In the genomic region with DNA sequence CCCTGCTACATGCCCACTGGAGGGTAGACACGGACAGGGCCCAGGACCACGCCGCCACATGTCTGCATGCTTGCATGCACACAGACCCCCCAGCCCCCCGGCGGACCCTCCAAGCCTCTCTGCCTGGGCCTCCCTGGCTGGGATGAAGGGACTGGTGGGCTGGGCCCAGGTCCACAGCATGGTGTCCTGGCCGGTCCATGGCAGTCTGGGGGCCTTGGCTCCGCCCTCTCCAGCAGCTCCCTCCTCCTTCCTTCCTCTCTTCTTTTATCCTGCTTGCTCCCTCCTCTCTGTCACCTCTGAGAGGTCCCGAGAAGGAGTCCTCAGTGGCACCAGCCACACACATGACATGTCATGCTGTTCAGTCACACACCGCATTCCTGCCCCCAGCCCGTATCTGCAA, we compare ENCODE assay signal across 22 cellular contexts.
"Had no signal": no experiment of that assay in that cellular context is flagged by ENCODE, and none has a peak within 500 bp of the region (broad histone marks: within the 10 kb centered on the region; RNA-seq: fewer than 3 reads in every experiment).

No MANE protein-coding gene starts in this region.

- H3K27me3 Mint-ChIP-seq: effector memory CD8-positive, alpha-beta T cell; type B pancreatic cell had no signal

- H3K36me3 ChIP-seq: esophagus squamous epithelium, gastroesophageal sphincter, spleen, stomach, thyroid gland had no signal

- H3K4me1 ChIP-seq: gastroesophageal sphincter, stomach, thyroid gland had no signal

- H3K36me3 Mint-ChIP-seq: immature natural killer cell; naive B cell; stimulated activated memory B cell treated with anti-CD40 and anti-IgM and Interleukin-4, amounts not matched to agents 10 μg/mL and 1 μg/mL and 100 μg/mL, for 72 hours; type B pancreatic cell had no signal

- H3K4me3 Mint-ChIP-seq: effector memory CD8-positive, alpha-beta T cell; immature natural killer cell; nephron; stimulated activated memory B cell treated with anti-CD40 and anti-IgM and Interleukin-4, amounts not matched to agents 10 μg/mL and 1 μg/mL and 100 μg/mL, for 72 hours; type B pancreatic cell had no signal

- H3K9me3 Mint-ChIP-seq: effector memory CD8-positive, alpha-beta T cell; immature natural killer cell; naive B cell; nephron; type B pancreatic cell had no signal

- H3K27ac Mint-ChIP-seq: immature natural killer cell; stimulated activated memory B cell treated with anti-CD40 and anti-IgM and Interleukin-4, amounts not matched to agents 10 μg/mL and 1 μg/mL and 100 μg/mL, for 72 hours; type B pancreatic cell had no signal

- H3K27me3 ChIP-seq: esophagus squamous epithelium, gastroesophageal sphincter, spleen, stomach, thyroid gland had no signal

- DNase-seq: effector memory CD8-positive, alpha-beta T cell; esophagus squamous epithelium; foreskin fibroblast; glutamatergic neuron; immature natural killer cell; kidney; left colon; mesendoderm; naive B cell; psoas muscle; retina; spleen; stimulated activated CD4-positive, alpha-beta T cell treated with anti-CD3 and anti-CD28 coated beads, Interleukin-15, amount 100 ng/mL, for 24 hours; stimulated activated CD4-positive, alpha-beta T cell treated with anti-CD3 and anti-CD28 coated beads, Interleukin-1b, Interleukin-23, amount 100 ng/mL, for 48 hours; stimulated activated CD4-positive, alpha-beta T cell treated with anti-CD3 and anti-CD28 coated beads, Interleukin-4, amount 100 ng/mL, for 24 hours; stomach; thyroid gland had no signal

- H3K27ac ChIP-seq: gastroesophageal sphincter, psoas muscle, spleen, stomach, thyroid gland had no signal

- H3K4me1 Mint-ChIP-seq: immature natural killer cell, naive B cell had no signal

- H3K9me3 ChIP-seq: esophagus squamous epithelium, gastroesophageal sphincter, psoas muscle, spleen, stomach, thyroid gland had no signal

- ATAC-seq: effector memory CD8-positive, alpha-beta T cell; gastroesophageal sphincter; left colon; psoas muscle; sciatic nerve; stimulated activated memory B cell treated with anti-CD40 and anti-IgM and Interleukin-4, amounts not matched to agents 10 μg/mL and 1 μg/mL and 100 μg/mL, for 72 hours had no signal

- H3K4me3 ChIP-seq: esophagus squamous epithelium, gastroesophageal sphincter, psoas muscle, spleen, stomach, thyroid gland had no signal
